8 cellular contexts compared by ENCODE assay signal in the genomic region with DNA sequence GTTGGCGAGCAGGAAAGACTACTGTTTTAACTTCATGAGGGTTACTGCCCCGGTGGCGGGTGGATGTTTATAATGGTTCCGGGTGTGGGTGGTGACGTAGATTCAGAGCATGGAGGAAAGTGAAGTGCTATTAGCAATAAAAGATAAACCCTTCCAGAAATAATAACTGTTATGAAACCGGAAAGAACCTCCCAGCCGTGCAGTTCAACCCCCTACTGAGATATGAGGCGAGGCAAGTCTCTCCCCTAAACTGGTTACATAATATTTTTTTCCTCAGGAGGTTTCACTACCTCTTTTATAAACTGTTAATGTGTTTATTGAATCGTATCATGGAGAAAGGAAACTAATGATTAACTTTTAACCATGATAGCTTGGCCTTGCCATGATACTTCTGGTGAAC. TPM values are rescaled to one million over a fixed set of nuclear protein-coding genes. Genes with fewer than 3 reads are reported as not detected.
DNase-seq lines count a peak whose midpoint lies in the region; ATAC-seq and TF ChIP-seq lines count a peak whose summit lies in the region.

No MANE protein-coding gene starts in this region.

- no peak overlapping the region for H3K4me3 ChIP-seq in ovary
- no peak overlapping the region for H3K4me3 ChIP-seq in vagina

- H3K9me3 Mint-ChIP-seq in progenitor cell of endocrine pancreas (ENCODE audit: low read depth) = peaks cover 11% of the 10 kb centered on the region

- H3K36me3 ChIP-seq in ovary (no peaks in the 10 kb centered on the region), vagina (no peaks in the 10 kb centered on the region)

- 7 to 37% (median 8%) methylated on average over 9 of the region's 9 CpGs for WGBS in ovary, 3 donors

- H3K27ac Mint-ChIP-seq in progenitor cell of endocrine pancreas = no peak overlapping the region

- H3K4me1 Mint-ChIP-seq in progenitor cell of endocrine pancreas (ENCODE audit: low read depth) = peaks cover 12% of the 10 kb centered on the region

- TF ChIP-seq EP300 in ovary (IDR thresholded peaks at IDR 0.05) = no peak

- no peak overlapping the region for H3K4me3 Mint-ChIP-seq in progenitor cell of endocrine pancreas (ENCODE audit: low read depth)

- intact Hi-C loops in ovary (cut with DNase I) (no loop called here), vagina (cut with DNase I) (no loop called here)

- DNase-seq in SKM-1 (lab: John Stamatoyannopoulos, UW; ENCODE audit: unreplicated experiment) (peak; percentile 60), ovary (peak in 4 of 5 donors; percentile 16 to 66 (median 44)), progenitor cell of endocrine pancreas (ENCODE audit: low spot score, unreplicated experiment) (no peak), vagina (ENCODE audit: extremely low spot score in 2 of 2) (no peak), superior temporal gyrus (ENCODE audit: extremely low spot score) (no peak), NCI-H1436 treated with DMSO at 0.1 percent for 48 hours (lab: John Stamatoyannopoulos, UW) (no peak)

- H3K27me3 ChIP-seq in ovary (no peaks in the 10 kb centered on the region), vagina (no peaks in the 10 kb centered on the region)

- H3K36me3 Mint-ChIP-seq in progenitor cell of endocrine pancreas (ENCODE audit: insufficient read depth) = no peaks in the 10 kb centered on the region

- no peak for TF ChIP-seq POLR2A in ovary (IDR thresholded peaks at IDR 0.05)
- no peak for TF ChIP-seq POLR2A in vagina (IDR thresholded peaks at IDR 0.05)

- H3K27ac ChIP-seq in ovary = peak overlapping the region in 1 of 2 donors; percentile 55
- no peak overlapping the region for H3K27ac ChIP-seq in vagina

- peak; percentile 92 for ATAC-seq in GM18907 (IDR thresholded peaks at IDR 0.05; ENCODE audit: unreplicated experiment)
- ATAC-seq in HG02970 (IDR thresholded peaks at IDR 0.05; ENCODE audit: low FRiP score, unreplicated experiment) = peak; percentile 88

- peaks cover 4% of the 10 kb centered on the region for H3K4me1 ChIP-seq in ovary (ENCODE audit: insufficient read depth)
- no peaks in the 10 kb centered on the region for H3K4me1 ChIP-seq in vagina

- no peaks in the 10 kb centered on the region for H3K9me3 ChIP-seq in ovary
- no peaks in the 10 kb centered on the region for H3K9me3 ChIP-seq in vagina

- no peaks in the 10 kb centered on the region for H3K27me3 Mint-ChIP-seq in progenitor cell of endocrine pancreas

- TF ChIP-seq CTCF in ovary (IDR thresholded peaks at IDR 0.05) (no peak), progenitor cell of endocrine pancreas (IDR thresholded peaks at IDR 0.05; ENCODE audit: unreplicated experiment) (no peak), vagina (IDR thresholded peaks at IDR 0.05) (no peak)

RNA-seq across cellular contexts. Expression of a gene that starts 33.9 kb away (rescaled TPM):
- total RNA-seq in ovary (10 to 100 TPM; 28.7 to 47.9 (median 40.2) TPM), progenitor cell of endocrine pancreas (48.7 and 49.3 TPM in 2 replicates), vagina (39.5 TPM)
- 10 to 100 TPM; 24.0 to 33.1 TPM for polyA plus RNA-seq in ovary

Comparison
In these comparisons a context has a peak if more than half of its experiments do, and no peak if none do; other contexts are left out.
1. DNase-seq: peak in SKM-1 (single experiment) and ovary (4 of 5); none in progenitor cell of endocrine pancreas (single experiment), vagina (0 of 2), superior temporal gyrus (single experiment) and NCI-H1436 treated with DMSO at 0.1 percent for 48 hours (single experiment).